In the genomic region with DNA sequence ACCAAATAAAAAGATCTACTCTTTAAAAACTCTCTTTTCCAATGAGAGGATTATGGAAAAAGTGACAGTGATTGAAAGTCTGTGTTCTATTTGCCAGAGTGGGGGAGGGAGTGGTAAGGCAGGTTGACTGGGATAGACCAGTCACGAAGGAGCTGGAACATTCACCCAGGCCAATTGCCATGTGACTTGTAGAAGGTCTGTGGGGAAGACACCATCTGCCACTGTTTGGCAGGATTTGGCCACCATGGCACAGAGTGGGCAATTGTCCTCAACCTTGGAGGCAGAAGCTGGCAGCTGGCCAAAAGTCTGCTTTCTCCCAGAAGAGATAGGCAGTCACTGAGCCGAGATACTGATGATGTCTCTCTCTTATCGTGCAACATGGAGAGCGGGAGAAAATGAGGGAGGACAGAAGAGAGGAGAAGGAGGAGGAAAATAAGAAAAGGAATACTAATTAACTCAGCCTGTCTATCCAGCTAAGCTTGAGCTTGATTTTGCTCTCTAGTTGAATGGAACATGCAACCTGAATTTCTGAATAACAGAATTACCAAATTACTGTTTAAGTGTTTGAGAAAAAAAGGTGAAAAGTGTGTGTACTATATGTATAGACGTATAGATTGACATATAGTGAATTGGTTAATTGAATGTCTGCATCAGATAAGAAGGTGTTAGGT, we compare ENCODE assay signal across 10 cellular contexts.
DNase-seq lines count a peak whose midpoint lies in the region; ATAC-seq and TF ChIP-seq lines count a peak whose summit lies in the region.
"Had no signal": no experiment of that assay in that cellular context is flagged by ENCODE, and none has a peak within 500 bp of the region (broad histone marks: within the 10 kb centered on the region; RNA-seq: fewer than 3 reads in every experiment).

No MANE protein-coding gene starts in this region.

- TF ChIP-seq CTCF in progenitor cell of endocrine pancreas (IDR thresholded peaks at IDR 0.05; ENCODE audit: unreplicated experiment): no peak

- H3K9me3 Mint-ChIP-seq in progenitor cell of endocrine pancreas (ENCODE audit: low read depth): no peaks in the 10 kb centered on the region
- no peaks in the 10 kb centered on the region for H3K9me3 Mint-ChIP-seq in activated naive CD8-positive, alpha-beta T cell treated with anti-CD3 and anti-CD28 coated beads for 36 hours

- ATAC-seq in GM19351 (IDR thresholded peaks at IDR 0.05; ENCODE audit: unreplicated experiment): no peak

- peak overlapping the region; percentile 75 for H3K27ac ChIP-seq in cingulate gyrus (ENCODE audit: low read depth, low read length)

- H3K36me3 Mint-ChIP-seq in progenitor cell of endocrine pancreas (ENCODE audit: insufficient read depth): no peaks in the 10 kb centered on the region
- H3K36me3 Mint-ChIP-seq in activated naive CD8-positive, alpha-beta T cell treated with anti-CD3 and anti-CD28 coated beads for 36 hours: no peaks in the 10 kb centered on the region
- H3K36me3 Mint-ChIP-seq: CD4-positive, CD25-positive, alpha-beta regulatory T cell had no signal

- H3K27ac Mint-ChIP-seq in progenitor cell of endocrine pancreas: no peak overlapping the region
- H3K27ac Mint-ChIP-seq in activated naive CD8-positive, alpha-beta T cell treated with anti-CD3 and anti-CD28 coated beads for 36 hours: no peak overlapping the region

- no peak overlapping the region for H3K4me3 Mint-ChIP-seq in progenitor cell of endocrine pancreas (ENCODE audit: low read depth)
- no peak overlapping the region for H3K4me3 Mint-ChIP-seq in activated naive CD8-positive, alpha-beta T cell treated with anti-CD3 and anti-CD28 coated beads for 36 hours
- H3K4me3 Mint-ChIP-seq: CD4-positive, CD25-positive, alpha-beta regulatory T cell had no signal

- no peaks in the 10 kb centered on the region for H3K4me1 Mint-ChIP-seq in progenitor cell of endocrine pancreas (ENCODE audit: low read depth)
- no peaks in the 10 kb centered on the region for H3K4me1 Mint-ChIP-seq in activated naive CD8-positive, alpha-beta T cell treated with anti-CD3 and anti-CD28 coated beads for 36 hours
- H3K4me1 Mint-ChIP-seq: CD4-positive, CD25-positive, alpha-beta regulatory T cell had no signal

- peak; percentile 48 for DNase-seq in DMS 273 treated with DMSO at 0.1 percent for 48 hours (lab: John Stamatoyannopoulos, UW)
- DNase-seq in NCI-H2196 treated with DMSO at 0.1 percent for 48 hours (lab: John Stamatoyannopoulos, UW; ENCODE audit: unreplicated experiment): peak; percentile 9
- DNase-seq in nucleus accumbens (lab: John Stamatoyannopoulos, UW): peak in 54 of 56 donors; percentile 11 to 90 (median 68)
- DNase-seq in progenitor cell of endocrine pancreas (ENCODE audit: low spot score, unreplicated experiment): no peak
- no peak for DNase-seq in dermis blood vessel endothelial cell
- no peak for DNase-seq in activated naive CD8-positive, alpha-beta T cell treated with anti-CD3 and anti-CD28 coated beads for 36 hours
- DNase-seq: CD4-positive, CD25-positive, alpha-beta regulatory T cell; stimulated activated CD4-positive, alpha-beta T cell treated with anti-CD3 and anti-CD28 coated beads, Interleukin-12 subunit alpha, Interleukin-12 subunit beta, amount 100 ng/mL, for 4 hours had no signal

- no peaks in the 10 kb centered on the region for H3K27me3 Mint-ChIP-seq in progenitor cell of endocrine pancreas
- peaks cover 3% of the 10 kb centered on the region for H3K27me3 Mint-ChIP-seq in activated naive CD8-positive, alpha-beta T cell treated with anti-CD3 and anti-CD28 coated beads for 36 hours
- H3K27me3 Mint-ChIP-seq: CD4-positive, CD25-positive, alpha-beta regulatory T cell had no signal

Comparison
In these comparisons a context has a peak if more than half of its experiments do, and no peak if none do; other contexts are left out.
1. DNase-seq: peak in DMS 273 treated with DMSO at 0.1 percent for 48 hours (single experiment), NCI-H2196 treated with DMSO at 0.1 percent for 48 hours (single experiment) and nucleus accumbens (54 of 56); none in progenitor cell of endocrine pancreas (single experiment), dermis blood vessel endothelial cell (single experiment) and activated naive CD8-positive, alpha-beta T cell treated with anti-CD3 and anti-CD28 coated beads for 36 hours (single experiment).